Comparison of ENCODE assay signal across 2 cellular contexts in the genomic region with DNA sequence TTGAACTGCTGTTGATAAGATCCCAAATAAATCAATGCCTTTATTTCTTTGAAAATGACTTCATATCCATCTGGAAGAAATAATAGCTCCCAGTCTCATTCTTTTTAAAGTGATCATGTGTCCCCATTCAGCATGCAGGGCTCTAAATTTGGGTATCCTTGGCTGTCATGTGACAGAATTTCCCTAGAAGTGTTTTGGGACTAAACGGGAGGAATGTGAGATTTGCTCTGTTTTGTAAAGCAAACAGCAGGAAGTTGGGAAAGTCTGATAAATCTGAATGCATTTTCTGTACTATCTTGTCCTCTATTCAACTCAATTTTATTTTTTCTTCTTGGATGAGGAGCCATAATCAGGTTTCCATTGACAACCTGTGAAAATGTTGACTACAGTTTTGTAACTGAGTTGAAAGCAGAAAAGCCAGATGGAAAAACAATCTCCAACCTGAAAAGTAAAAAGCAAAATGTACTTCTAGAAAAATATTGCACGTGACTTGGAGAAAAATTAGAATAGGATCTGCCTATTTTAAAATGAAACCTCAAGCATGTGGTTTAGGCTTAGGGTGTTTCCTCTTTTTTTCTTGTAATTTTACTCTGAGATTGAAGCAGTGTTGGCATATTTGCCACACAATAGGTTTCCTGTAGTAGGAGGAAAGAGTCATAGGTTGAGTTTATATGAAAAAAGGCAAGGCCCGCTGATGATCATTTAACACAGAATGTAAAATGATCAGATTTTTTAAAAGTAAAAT.
TF ChIP-seq lines count a peak whose summit lies in the region.

No MANE protein-coding gene starts in this region.

TF ChIP-seq in A549, 52 proteins besides CTCF, POLR2A, EP300 and RAD21 (continued from another document):
- TF ChIP-seq HMGXB4 (CRISPR knock-in tag; IDR thresholded peaks at IDR 0.05; ENCODE audit: borderline replicate concordance) (no peak), CBX2 (IDR thresholded peaks at IDR 0.05; ENCODE audit: borderline replicate concordance, low read depth) (no peak), MAZ (IDR thresholded peaks at IDR 0.05; ENCODE audit: borderline replicate concordance, low read depth, low read length) (no peak), E2F6 (IDR thresholded peaks at IDR 0.05; ENCODE audit: borderline replicate concordance, low read depth) (no peak), JUN (IDR thresholded peaks at IDR 0.05) (no peak), TFCP2L1 (CRISPR knock-in tag; IDR thresholded peaks at IDR 0.05) (no peak), NPAS2 (CRISPR knock-in tag; IDR thresholded peaks at IDR 0.05; ENCODE audit: borderline replicate concordance) (no peak)

TF ChIP-seq in K562, 482 proteins besides CTCF, POLR2A, EP300 and RAD21 (continued from another document):
- TF ChIP-seq TFE3 (CRISPR knock-in tag; IDR thresholded peaks at IDR 0.05), result peak; percentile 45
- TF ChIP-seq, protein P1, sequence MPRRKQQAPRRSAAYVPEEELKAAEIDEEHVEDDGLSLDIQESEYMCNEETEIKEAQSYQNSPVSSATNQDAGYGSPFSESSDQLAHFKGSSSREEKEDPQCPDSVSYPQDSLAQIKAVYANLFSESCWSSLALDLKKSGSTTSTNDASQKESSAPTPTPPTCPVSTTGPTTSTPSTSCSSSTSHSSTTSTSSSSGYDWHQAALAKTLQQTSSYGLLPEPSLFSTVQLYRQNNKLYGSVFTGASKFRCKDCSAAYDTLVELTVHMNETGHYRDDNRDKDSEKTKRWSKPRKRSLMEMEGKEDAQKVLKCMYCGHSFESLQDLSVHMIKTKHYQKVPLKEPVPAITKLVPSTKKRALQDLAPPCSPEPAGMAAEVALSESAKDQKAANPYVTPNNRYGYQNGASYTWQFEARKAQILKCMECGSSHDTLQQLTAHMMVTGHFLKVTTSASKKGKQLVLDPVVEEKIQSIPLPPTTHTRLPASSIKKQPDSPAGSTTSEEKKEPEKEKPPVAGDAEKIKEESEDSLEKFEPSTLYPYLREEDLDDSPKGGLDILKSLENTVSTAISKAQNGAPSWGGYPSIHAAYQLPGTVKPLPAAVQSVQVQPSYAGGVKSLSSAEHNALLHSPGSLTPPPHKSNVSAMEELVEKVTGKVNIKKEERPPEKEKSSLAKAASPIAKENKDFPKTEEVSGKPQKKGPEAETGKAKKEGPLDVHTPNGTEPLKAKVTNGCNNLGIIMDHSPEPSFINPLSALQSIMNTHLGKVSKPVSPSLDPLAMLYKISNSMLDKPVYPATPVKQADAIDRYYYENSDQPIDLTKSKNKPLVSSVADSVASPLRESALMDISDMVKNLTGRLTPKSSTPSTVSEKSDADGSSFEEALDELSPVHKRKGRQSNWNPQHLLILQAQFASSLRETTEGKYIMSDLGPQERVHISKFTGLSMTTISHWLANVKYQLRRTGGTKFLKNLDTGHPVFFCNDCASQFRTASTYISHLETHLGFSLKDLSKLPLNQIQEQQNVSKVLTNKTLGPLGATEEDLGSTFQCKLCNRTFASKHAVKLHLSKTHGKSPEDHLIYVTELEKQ (CRISPR knock-in tag; IDR thresholded peaks at IDR 0.05), result no peak
